1 cellular context compared by ENCODE assay signal in genomic region chr7:12715372-12716133, GRCh38.
A peak's percentile ranks its signal among the peaks of the same experiment; 100 is the strongest.
TF ChIP-seq lines count a peak whose summit lies in the region.

No MANE protein-coding gene starts in this region.

TF ChIP-seq in HepG2, 621 proteins besides CTCF, POLR2A, EP300 and RAD21 (continued from another document and continues in another):
- TF ChIP-seq SOX13 (IDR thresholded peaks at IDR 0.05): 0 out of 2 replicates have a peak, but pooled peaks have one; percentile 51
- TF ChIP-seq SOX13 (CRISPR knock-in tag; conservative IDR thresholded peaks at IDR 0.05 in 1 of 2, IDR thresholded peaks at IDR 0.05 in 1 of 2): peak in 1 of 2 experiments; percentile 85; a peak in 2 of 4 replicates
- TF ChIP-seq TFE3 (CRISPR knock-in tag; IDR thresholded peaks at IDR 0.05): no peak
- no peak for TF ChIP-seq CREB3 (CRISPR knock-in tag; IDR thresholded peaks at IDR 0.05)
- 0 out of 2 replicates have a peak, but pooled peaks have one; percentile 16 for TF ChIP-seq FOXP4 (CRISPR knock-in tag; IDR thresholded peaks at IDR 0.05)
- no peak for TF ChIP-seq NFYB (CRISPR knock-in tag; IDR thresholded peaks at IDR 0.05)
- no peak; the same call in 1 of the 2 replicates for TF ChIP-seq CBX5 (CRISPR knock-in tag; IDR thresholded peaks at IDR 0.05; ENCODE audit: borderline replicate concordance)
- TF ChIP-seq KDM2A (CRISPR knock-in tag; IDR thresholded peaks at IDR 0.05; ENCODE audit: borderline replicate concordance, low read depth): peak; percentile 25; the same call in 1 of the 2 replicates
- 0 out of 2 replicates have a peak, but pooled peaks have one; percentile 12 for TF ChIP-seq PATZ1 (CRISPR knock-in tag; IDR thresholded peaks at IDR 0.05)
- no peak for TF ChIP-seq RFX5 (IDR thresholded peaks at IDR 0.05; ENCODE audit: low read depth, low read length)
- TF ChIP-seq ATF3 (CRISPR knock-in tag; IDR thresholded peaks at IDR 0.05): 0 out of 2 replicates have a peak, but pooled peaks have one; percentile 9
- TF ChIP-seq HNF4A (CRISPR knock-in tag; IDR thresholded peaks at IDR 0.05): no peak
- TF ChIP-seq ETV5 (CRISPR knock-in tag; IDR thresholded peaks at IDR 0.05; ENCODE audit: borderline replicate concordance): 0 out of 2 replicates have a peak, but pooled peaks have one; percentile 42
- TF ChIP-seq FOSL2 (CRISPR knock-in tag; IDR thresholded peaks at IDR 0.05): peak; percentile 34; the same call in 1 of the 2 replicates
- peak; percentile 52 for TF ChIP-seq POLR2G (IDR thresholded peaks at IDR 0.05; ENCODE audit: low read depth, low read length)
- peak; percentile 9; the same call in 1 of the 2 replicates for TF ChIP-seq FOXA3 (CRISPR knock-in tag; IDR thresholded peaks at IDR 0.05)
- peak; percentile 33; the same call in 1 of the 2 replicates for TF ChIP-seq PITX1 (CRISPR knock-in tag; IDR thresholded peaks at IDR 0.05)
- TF ChIP-seq ZBTB46 (CRISPR knock-in tag; IDR thresholded peaks at IDR 0.05; ENCODE audit: borderline replicate concordance): no peak
- no peak for TF ChIP-seq JUNB (CRISPR knock-in tag; IDR thresholded peaks at IDR 0.05; ENCODE audit: borderline replicate concordance)
- no peak for TF ChIP-seq WIZ (CRISPR knock-in tag; IDR thresholded peaks at IDR 0.05)
- no peak for TF ChIP-seq MED13 (CRISPR knock-in tag; IDR thresholded peaks at IDR 0.05)
- TF ChIP-seq AHDC1 (CRISPR knock-in tag; IDR thresholded peaks at IDR 0.05; ENCODE audit: borderline replicate concordance): peak; percentile 55; the same call in 1 of the 2 replicates
- TF ChIP-seq RNF2 (conservative IDR thresholded peaks at IDR 0.05; ENCODE audit: low read depth): no peak
- peak; percentile 50; the same call in 1 of the 2 replicates for TF ChIP-seq CEBPG (CRISPR knock-in tag; IDR thresholded peaks at IDR 0.05)
- no peak for TF ChIP-seq HNRNPH1 (optimal IDR thresholded peaks at IDR 0.05; ENCODE audit: low read depth, low read length)
- no peak for TF ChIP-seq PAXIP1 (CRISPR knock-in tag; conservative IDR thresholded peaks at IDR 0.05)
- TF ChIP-seq ATF4 (CRISPR knock-in tag; IDR thresholded peaks at IDR 0.05): peak in 1 of 2 experiments; percentile 84; a peak in 2 of 4 replicates
- no peak for TF ChIP-seq SSRP1 (CRISPR knock-in tag; IDR thresholded peaks at IDR 0.05)
- 0 out of 2 replicates have a peak, but pooled peaks have one; percentile 20 for TF ChIP-seq PHF8 (CRISPR knock-in tag; IDR thresholded peaks at IDR 0.05)
- TF ChIP-seq ARID5B (CRISPR knock-in tag; IDR thresholded peaks at IDR 0.05): peak; percentile 30; the same call in 1 of the 2 replicates
- TF ChIP-seq FOXK2 (IDR thresholded peaks at IDR 0.05): no peak
- 0 out of 2 replicates have a peak, but pooled peaks have one; percentile 18 for TF ChIP-seq SALL1 (CRISPR knock-in tag; IDR thresholded peaks at IDR 0.05)
